ENCODE assay signal across 8 cellular contexts in the genomic region with DNA sequence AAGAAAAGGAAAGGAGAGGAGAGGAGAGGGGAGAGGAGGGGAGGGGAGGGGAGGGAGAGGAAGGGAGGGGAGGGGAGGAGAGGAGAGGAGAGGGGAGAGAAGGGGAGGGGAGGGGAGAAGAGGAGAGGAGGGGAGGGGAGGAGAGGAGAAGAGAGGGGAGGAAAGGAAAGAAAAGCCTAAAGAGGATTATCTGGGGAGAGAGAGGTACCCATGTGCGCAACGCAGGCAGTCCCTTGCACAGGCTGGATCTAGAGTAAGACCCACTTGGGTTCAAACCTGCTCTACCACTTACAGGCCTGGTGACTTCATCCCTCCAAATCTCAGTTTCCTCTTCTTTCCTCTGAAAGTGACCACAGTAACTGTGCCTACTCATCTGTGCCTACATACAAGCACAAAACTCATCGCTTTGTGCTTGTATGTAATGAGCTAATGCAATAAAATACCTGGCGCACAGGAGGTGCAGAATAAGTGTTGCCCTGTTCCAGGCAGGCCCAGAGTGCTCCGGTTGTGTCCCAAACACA. TPM values are rescaled to one million over a fixed set of nuclear protein-coding genes. Genes with fewer than 3 reads are reported as not detected.
DNase-seq lines count a peak whose midpoint lies in the region; ATAC-seq lines count a peak whose summit lies in the region.

No MANE protein-coding gene starts in this region.

- H3K27me3 ChIP-seq in CD4-positive, alpha-beta memory T cell (ENCODE audit: insufficient read depth, low read length): no peaks in the 10 kb centered on the region
- H3K27me3 ChIP-seq in Karpas-422 (ENCODE audit: low read length): no peaks in the 10 kb centered on the region
- H3K27me3 ChIP-seq in effector memory CD4-positive, alpha-beta T cell (replicated peaks; ENCODE audit: control insufficient read depth, insufficient read depth, low read length, poor library complexity, severe bottlenecking): no peaks in the 10 kb centered on the region

- peak overlapping the region; percentile 100 for H3K4me2 ChIP-seq in Karpas-422 (ENCODE audit: low read depth, low read length, poor library complexity, severe bottlenecking)

- H3K4me1 Mint-ChIP-seq in CD4-positive, alpha-beta memory T cell: peaks cover 19 to 42% (median 34%) of the 10 kb centered on the region in 4 donors
- H3K4me1 Mint-ChIP-seq in activated naive CD8-positive, alpha-beta T cell (ENCODE audit: low read depth): peaks cover 30% of the 10 kb centered on the region
- H3K4me1 Mint-ChIP-seq in naive thymus-derived CD8-positive, alpha-beta T cell: peaks cover 22 to 47% (median 41%) of the 10 kb centered on the region in 4 donors

- H3K9me3 Mint-ChIP-seq in CD4-positive, alpha-beta memory T cell: peaks cover 0 to 2% (median 0%) of the 10 kb centered on the region in 8 donors
- no peaks in the 10 kb centered on the region for H3K9me3 Mint-ChIP-seq in activated naive CD8-positive, alpha-beta T cell (ENCODE audit: low read depth)
- no peaks in the 10 kb centered on the region for H3K9me3 Mint-ChIP-seq in naive thymus-derived CD8-positive, alpha-beta T cell

- H3K4me3 Mint-ChIP-seq in CD4-positive, alpha-beta memory T cell: peak overlapping the region; percentile 86 to 93 (median 90)
- peak overlapping the region; percentile 89 for H3K4me3 Mint-ChIP-seq in activated naive CD8-positive, alpha-beta T cell
- H3K4me3 Mint-ChIP-seq in naive thymus-derived CD8-positive, alpha-beta T cell: peak overlapping the region; percentile 82 to 93 (median 88)

- H3K36me3 ChIP-seq in CD4-positive, alpha-beta memory T cell (ENCODE audit: insufficient read depth, low read length): no peaks in the 10 kb centered on the region
- H3K36me3 ChIP-seq in Karpas-422 (ENCODE audit: insufficient read depth, low read length): peaks cover 6% of the 10 kb centered on the region; the same call in 1 of the 2 replicates
- H3K36me3 ChIP-seq in effector memory CD4-positive, alpha-beta T cell (ENCODE audit: control insufficient read depth, insufficient read depth, low read length): peaks cover 4% of the 10 kb centered on the region

- intact Hi-C loops in CD4-positive, alpha-beta memory T cell (cut with micrococcal nuclease): loop anchor here (5.0 kb wide), 1 partner anchor 139 kb away; a partner anchor contains a TSS

- H3K9ac ChIP-seq in Karpas-422 (ENCODE audit: low read length): peak overlapping the region; percentile 96

- H3K27me3 Mint-ChIP-seq in CD4-positive, alpha-beta memory T cell: no peaks in the 10 kb centered on the region
- H3K27me3 Mint-ChIP-seq in activated naive CD8-positive, alpha-beta T cell: no peaks in the 10 kb centered on the region
- peaks cover 0 to 2% (median 0%) of the 10 kb centered on the region in 5 donors for H3K27me3 Mint-ChIP-seq in naive thymus-derived CD8-positive, alpha-beta T cell

- peaks cover 32% of the 10 kb centered on the region for H3K4me1 ChIP-seq in CD4-positive, alpha-beta memory T cell (ENCODE audit: insufficient read depth, low read length)
- H3K4me1 ChIP-seq in Karpas-422 (ENCODE audit: low read length): peaks cover 29% of the 10 kb centered on the region
- H3K4me1 ChIP-seq in effector memory CD4-positive, alpha-beta T cell (ENCODE audit: control insufficient read depth, insufficient read depth, low read length, poor library complexity, severe bottlenecking): peaks cover 27% of the 10 kb centered on the region

- no peaks in the 10 kb centered on the region for H3K9me3 ChIP-seq in CD4-positive, alpha-beta memory T cell (ENCODE audit: control insufficient read depth in 1 of 2, low read length in 2 of 2)
- no peaks in the 10 kb centered on the region for H3K9me3 ChIP-seq in Karpas-422 (ENCODE audit: low read length)
- no peaks in the 10 kb centered on the region for H3K9me3 ChIP-seq in effector memory CD4-positive, alpha-beta T cell (ENCODE audit: control insufficient read depth, low read length)

- CTCF ChIA-PET in CD4-positive, alpha-beta memory T cell (lab: Charles Lee; ENCODE audit: partially characterized antibody): interaction anchor here (0.6 to 2.0 kb wide), 7 partner anchors 22 to 277 kb away, joined by 3 to 8 read pairs (median 4); no protein-coding TSS in a partner anchor

- peak overlapping the region; percentile 53 for H3K27ac ChIP-seq in CD4-positive, alpha-beta memory T cell (ENCODE audit: low read depth, low read length)
- H3K27ac ChIP-seq in Karpas-422 (ENCODE audit: low read length): no peak overlapping the region
- no peak overlapping the region for H3K27ac ChIP-seq in effector memory CD4-positive, alpha-beta T cell (ENCODE audit: insufficient read depth, low read length, poor library complexity, severe bottlenecking)

- peaks cover 23% of the 10 kb centered on the region for H4K20me1 ChIP-seq in Karpas-422 (ENCODE audit: insufficient read depth, low read depth, low read length)

- no peak for ATAC-seq in naive thymus-derived CD8-positive, alpha-beta T cell
- ATAC-seq in GM19463 (IDR thresholded peaks at IDR 0.05; ENCODE audit: unreplicated experiment) (no peak), HG03565 (IDR thresholded peaks at IDR 0.05; ENCODE audit: unreplicated experiment) (no peak)

- POLR2A ChIA-PET in CD4-positive, alpha-beta memory T cell (lab: Charles Lee; ENCODE audit: partially characterized antibody): interaction anchor here (0.7 to 5.5 kb wide), 12 partner anchors 19 to 382 kb away, joined by 3 to 78 read pairs (median 4); a partner anchor contains a TSS
- POLR2A ChIA-PET in naive thymus-derived CD8-positive, alpha-beta T cell (lab: Charles Lee): interaction anchor here (0.6 to 2.4 kb wide), 5 partner anchors 30 to 141 kb away, joined by 4 to 15 read pairs (median 5); a partner anchor contains a TSS

- peak overlapping the region; percentile 81 to 94 (median 89) for H3K27ac Mint-ChIP-seq in CD4-positive, alpha-beta memory T cell
- peak overlapping the region; percentile 84 for H3K27ac Mint-ChIP-seq in activated naive CD8-positive, alpha-beta T cell
- H3K27ac Mint-ChIP-seq in naive thymus-derived CD8-positive, alpha-beta T cell: peak overlapping the region; percentile 53 to 93 (median 88)

- no peak overlapping the region for H3K4me3 ChIP-seq in CD4-positive, alpha-beta memory T cell (ENCODE audit: low read length in 2 of 2)
- peak overlapping the region; percentile 99 for H3K4me3 ChIP-seq in Karpas-422 (ENCODE audit: low read length)
- H3K4me3 ChIP-seq in effector memory CD4-positive, alpha-beta T cell (ENCODE audit: insufficient read depth, low read depth, low read length, poor library complexity, severe bottlenecking): no peak overlapping the region

- peaks cover 0 to 19% of the 10 kb centered on the region in 2 donors for H3K36me3 Mint-ChIP-seq in CD4-positive, alpha-beta memory T cell
- H3K36me3 Mint-ChIP-seq in activated naive CD8-positive, alpha-beta T cell: no peaks in the 10 kb centered on the region
- H3K36me3 Mint-ChIP-seq in naive thymus-derived CD8-positive, alpha-beta T cell: peaks cover 0 to 3% (median 0%) of the 10 kb centered on the region in 3 donors

- peaks cover 27% of the 10 kb centered on the region for H3K79me2 ChIP-seq in Karpas-422 (ENCODE audit: low read length)

- H2AFZ ChIP-seq in Karpas-422 (ENCODE audit: low read length): peak overlapping the region; percentile 81

- no peaks in the 10 kb centered on the region for H3K9me2 ChIP-seq in Karpas-422 (replicated peaks; ENCODE audit: insufficient read depth, low read length)

- no peak for DNase-seq in CD4-positive, alpha-beta memory T cell
- DNase-seq in Karpas-422 (no peak), pons (ENCODE audit: low spot score) (no peak)
- DNase-seq in naive thymus-derived CD8-positive, alpha-beta T cell: peak in 1 of 10 donors; percentile 2
- DNase-seq in effector memory CD4-positive, alpha-beta T cell: no peak

RNA-seq across cellular contexts. Expression of a gene that starts 0.8 kb away (rescaled TPM):
- 10 to 100 TPM; 59.1 to 64.9 TPM for total RNA-seq in CD4-positive, alpha-beta memory T cell
- polyA plus RNA-seq in CD4-positive, alpha-beta memory T cell: 10 to 100 TPM in 1 of 2 donors, 1 to 10 TPM in 1; 8.2 to 48.9 TPM
- 22.9 and 34.6 TPM in 2 replicates for total RNA-seq in Karpas-422 (2014; rRNA removed; shearing (Covaris generic); ENCODE audit: low replicate concordance)
- 10 to 100 TPM; 50.1 to 54.2 TPM for total RNA-seq in naive thymus-derived CD8-positive, alpha-beta T cell
- polyA plus RNA-seq in naive thymus-derived CD8-positive, alpha-beta T cell: 10 to 100 TPM; 13.8 to 40.0 (median 18.7) TPM

RNA-seq across cellular contexts. Expression of a gene that starts 30.4 kb away (rescaled TPM):
- under 1 TPM; 0.06 to 0.09 TPM for total RNA-seq in CD4-positive, alpha-beta memory T cell
- polyA plus RNA-seq in CD4-positive, alpha-beta memory T cell: not detected
- total RNA-seq in Karpas-422 (2014; rRNA removed; shearing (Covaris generic); ENCODE audit: low replicate concordance): under 0.01 TPM in 1 of 2 replicates, not detected in the other
- under 1 TPM; 0.03 to 0.10 TPM for total RNA-seq in naive thymus-derived CD8-positive, alpha-beta T cell
- polyA plus RNA-seq in naive thymus-derived CD8-positive, alpha-beta T cell: under 1 TPM in 2 of 3 donors, not detected in 1; 0.01 to 0.06 TPM

RNA-seq across cellular contexts. Expression of a gene that starts 32.8 kb away (rescaled TPM):
- 100 to 1,000 TPM in 1 of 2 experiments, 10 to 100 TPM in 1; 99.4 to 113 TPM for total RNA-seq in CD4-positive, alpha-beta memory T cell
- 10 to 100 TPM in 1 of 2 donors, 1 to 10 TPM in 1; 6.5 to 30.0 TPM for polyA plus RNA-seq in CD4-positive, alpha-beta memory T cell
- total RNA-seq in Karpas-422 (2014; rRNA removed; shearing (Covaris generic); ENCODE audit: low replicate concordance): 16.6 and 40.4 TPM in 2 replicates
- total RNA-seq in naive thymus-derived CD8-positive, alpha-beta T cell: 10 to 100 TPM; 94.1 to 99.7 TPM
- 10 to 100 TPM; 11.2 to 31.8 (median 16.4) TPM for polyA plus RNA-seq in naive thymus-derived CD8-positive, alpha-beta T cell
